ENCODE assay signal across 8 cellular contexts in the genomic region with DNA sequence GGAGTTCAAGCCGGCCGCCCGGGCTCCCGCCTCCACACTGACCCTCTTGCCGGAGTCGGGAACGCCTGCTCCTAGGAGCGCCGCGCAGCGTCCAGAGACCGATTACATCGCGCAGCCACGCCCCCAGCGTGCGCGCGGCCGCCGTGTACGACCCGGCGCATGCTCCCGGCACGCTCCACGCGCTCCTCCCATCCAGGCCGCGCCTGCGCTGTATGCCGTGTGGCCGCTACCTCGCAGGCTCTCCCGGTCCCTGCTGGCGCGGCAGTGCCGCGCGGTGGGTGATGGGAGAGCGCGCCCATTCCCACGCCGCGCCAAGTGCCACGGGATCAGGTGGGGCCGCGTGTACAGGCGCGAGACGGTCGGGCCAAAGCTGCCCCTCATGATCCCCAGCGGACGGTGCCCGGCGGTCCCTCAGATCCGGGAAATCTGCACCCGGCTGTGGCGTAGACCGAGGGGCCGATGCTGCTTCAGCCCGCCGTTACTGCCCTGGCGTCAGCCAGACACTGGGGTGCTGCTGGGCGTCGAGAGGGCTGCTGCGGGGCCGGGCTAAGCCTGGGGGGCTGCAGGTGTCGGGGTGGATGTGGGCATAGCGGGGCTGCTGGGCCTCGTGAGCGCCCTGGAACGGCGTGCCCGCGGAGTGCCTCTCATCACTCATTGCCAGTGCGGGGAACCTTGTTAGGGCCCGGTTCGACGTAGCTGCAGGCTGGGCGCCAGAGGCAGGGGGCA. TPM values are rescaled to one million over a fixed set of nuclear protein-coding genes. Genes with fewer than 3 reads are reported as not detected.
A peak's percentile ranks its signal among the peaks of the same experiment; 100 is the strongest.
DNase-seq lines count a peak whose midpoint lies in the region; ATAC-seq and TF ChIP-seq lines count a peak whose summit lies in the region.

A gene with protein sequence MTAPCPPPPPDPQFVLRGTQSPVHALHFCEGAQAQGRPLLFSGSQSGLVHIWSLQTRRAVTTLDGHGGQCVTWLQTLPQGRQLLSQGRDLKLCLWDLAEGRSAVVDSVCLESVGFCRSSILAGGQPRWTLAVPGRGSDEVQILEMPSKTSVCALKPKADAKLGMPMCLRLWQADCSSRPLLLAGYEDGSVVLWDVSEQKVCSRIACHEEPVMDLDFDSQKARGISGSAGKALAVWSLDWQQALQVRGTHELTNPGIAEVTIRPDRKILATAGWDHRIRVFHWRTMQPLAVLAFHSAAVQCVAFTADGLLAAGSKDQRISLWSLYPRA (minus strand): TSS at position 97 of the 726 bp plus-strand sequence. CDS start 33,519 bp downstream, outside the sequence.
A gene with protein sequence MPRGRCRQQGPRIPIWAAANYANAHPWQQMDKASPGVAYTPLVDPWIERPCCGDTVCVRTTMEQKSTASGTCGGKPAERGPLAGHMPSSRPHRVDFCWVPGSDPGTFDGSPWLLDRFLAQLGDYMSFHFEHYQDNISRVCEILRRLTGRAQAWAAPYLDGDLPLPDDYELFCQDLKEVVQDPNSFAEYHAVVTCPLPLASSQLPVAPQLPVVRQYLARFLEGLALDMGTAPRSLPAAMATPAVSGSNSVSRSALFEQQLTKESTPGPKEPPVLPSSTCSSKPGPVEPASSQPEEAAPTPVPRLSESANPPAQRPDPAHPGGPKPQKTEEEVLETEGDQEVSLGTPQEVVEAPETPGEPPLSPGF (minus strand): TSS at position 97 of the 726 bp plus-strand sequence. CDS start 2,613 bp downstream, outside the sequence.

- peaks cover 14% of the 10 kb centered on the region for H3K36me3 Mint-ChIP-seq in activated B cell treated with CpG ODN at 0.5 μM for 24 hours (ENCODE audit: low read depth)

- no peaks in the 10 kb centered on the region for H3K27me3 Mint-ChIP-seq in activated B cell treated with CpG ODN at 0.5 μM for 24 hours

- intact Hi-C loops in activated B cell treated with CpG ODN at 0.5 μM for 24 hours (cut with micrococcal nuclease) = loop anchor here (2.0 to 5.0 kb wide), 5 partner anchors 36 to 847 kb away; partner anchors contain the start of genes COMT, SLC25A1 and TXNRD2
- intact Hi-C loops in spleen (cut with DNase I; ENCODE audit: low total_unique reads) = no loop called here

- peaks cover 39% of the 10 kb centered on the region for H3K4me1 Mint-ChIP-seq in activated B cell treated with CpG ODN at 0.5 μM for 24 hours

- peak within 1 kb of the TSS; percentile 88 for H3K27ac Mint-ChIP-seq in activated B cell treated with CpG ODN at 0.5 μM for 24 hours

- POLR2A ChIA-PET in activated B cell treated with CpG ODN at 0.5 μM for 24 hours (lab: Charles Lee) = interaction anchor here (1.0 to 1.6 kb wide), 3 partner anchors 10 to 81 kb away, joined by 3 to 6 read pairs (median 4); no protein-coding TSS in a partner anchor

- peak within 1 kb of the TSS; percentile 86 for H3K27ac ChIP-seq in caudate nucleus (ENCODE audit: low read depth, low read length)
- H3K27ac ChIP-seq in spleen = peak within 1 kb of the TSS; percentile 93 to 98 (median 95)

- WGBS in spleen, 5 donors = 0 to 1% (median 0%) methylated on average over 18 to 81 of the region's 81 CpGs

- peaks cover 18 to 69% (median 45%) of the 10 kb centered on the region in 6 donors for H3K4me1 ChIP-seq in spleen

- no peaks in the 10 kb centered on the region for H3K27me3 ChIP-seq in spleen (replicated peaks in 1 of 7)

- CTCF ChIA-PET in activated B cell treated with CpG ODN at 0.5 μM for 24 hours (lab: Charles Lee) = interaction anchor here (1.2 to 1.7 kb wide), 4 partner anchors 12 to 124 kb away, joined by 3 to 8 read pairs (median 6); no protein-coding TSS in a partner anchor

- TF ChIP-seq POLR2A in spleen (IDR thresholded peaks at IDR 0.05) = peak; percentile 55 to 88 (median 64)

- peak within 1 kb of the TSS; percentile 91 for H3K4me3 Mint-ChIP-seq in activated B cell treated with CpG ODN at 0.5 μM for 24 hours

- H3K4me3 ChIP-seq in AG10803 (ENCODE audit: low read length) = peak within 1 kb of the TSS; percentile 92
- peak within 1 kb of the TSS; percentile 74 to 94 (median 90) for H3K4me3 ChIP-seq in spleen

- H3K36me3 ChIP-seq in spleen = peaks cover 0 to 29% (median 22%) of the 10 kb centered on the region in 6 donors

- H3K9me3 ChIP-seq in spleen = no peaks in the 10 kb centered on the region

- peak; percentile 82 for ATAC-seq in GM19023 (IDR thresholded peaks at IDR 0.05; ENCODE audit: unreplicated experiment)
- peak; percentile 73 for ATAC-seq in HG03196 (IDR thresholded peaks at IDR 0.05; ENCODE audit: unreplicated experiment)
- ATAC-seq in activated B cell treated with CpG ODN at 0.5 μM for 24 hours (ENCODE audit: low read depth) = peak; percentile 92

- no peaks in the 10 kb centered on the region for H3K9me3 Mint-ChIP-seq in activated B cell treated with CpG ODN at 0.5 μM for 24 hours

- peak; percentile 96 for DNase-seq in AG10803 (ENCODE audit: low read depth)
- DNase-seq in NCI-H226 = peak; percentile 80
- peak; percentile 98 for DNase-seq in activated B cell treated with CpG ODN at 0.5 μM for 24 hours
- peak; percentile 33 to 97 (median 91) for DNase-seq in caudate nucleus (lab: John Stamatoyannopoulos, UW)
- peak; percentile 99 for DNase-seq in inferior parietal cortex (ENCODE audit: extremely low spot score)
- peak; percentile 100 for DNase-seq in spleen

- no peak for TF ChIP-seq CTCF in AG10803 (conservative IDR thresholded peaks at IDR 0.05; ENCODE audit: low read length)
- TF ChIP-seq CTCF in activated B cell treated with CpG ODN at 0.5 μM for 24 hours (IDR thresholded peaks at IDR 0.05) = no peak
- TF ChIP-seq CTCF in spleen (IDR thresholded peaks at IDR 0.05 in 8 of 11, conservative IDR thresholded peaks at IDR 0.05 in 3 of 11) = peak in 4 of 11 experiments; percentile 2 to 61 (median 36)

RNA-seq across cellular contexts. Expression of the first gene that starts in this region (rescaled TPM):
- total RNA-seq in activated B cell treated with CpG ODN at 0.5 μM for 24 hours (5.8 and 6.3 TPM in 2 replicates), spleen (1 to 10 TPM; 5.7 to 8.1 (median 7.9) TPM)
- polyA plus RNA-seq in spleen = 10 to 100 TPM in 2 of 3 donors, 1 to 10 TPM in 1; 7.7 to 10.4 (median 10.1) TPM

RNA-seq across cellular contexts. Expression of the second gene that starts in this region (rescaled TPM):
- total RNA-seq in activated B cell treated with CpG ODN at 0.5 μM for 24 hours = 9.1 and 12.1 TPM in 2 replicates
- 10 to 100 TPM; 17.0 to 22.9 (median 18.8) TPM for total RNA-seq in spleen
- 10 to 100 TPM in 2 of 3 donors, 1 to 10 TPM in 1; 8.3 to 13.4 (median 10.8) TPM for polyA plus RNA-seq in spleen

Comparison
In these comparisons a context has a peak if more than half of its experiments do, and no peak if none do; other contexts are left out.
1. Peak in every context shown above with its lines: DNase-seq, ATAC-seq, H3K4me3 ChIP-seq and H3K27ac ChIP-seq.